Comparison of ENCODE assay signal across 10 cellular contexts in the genomic region with DNA sequence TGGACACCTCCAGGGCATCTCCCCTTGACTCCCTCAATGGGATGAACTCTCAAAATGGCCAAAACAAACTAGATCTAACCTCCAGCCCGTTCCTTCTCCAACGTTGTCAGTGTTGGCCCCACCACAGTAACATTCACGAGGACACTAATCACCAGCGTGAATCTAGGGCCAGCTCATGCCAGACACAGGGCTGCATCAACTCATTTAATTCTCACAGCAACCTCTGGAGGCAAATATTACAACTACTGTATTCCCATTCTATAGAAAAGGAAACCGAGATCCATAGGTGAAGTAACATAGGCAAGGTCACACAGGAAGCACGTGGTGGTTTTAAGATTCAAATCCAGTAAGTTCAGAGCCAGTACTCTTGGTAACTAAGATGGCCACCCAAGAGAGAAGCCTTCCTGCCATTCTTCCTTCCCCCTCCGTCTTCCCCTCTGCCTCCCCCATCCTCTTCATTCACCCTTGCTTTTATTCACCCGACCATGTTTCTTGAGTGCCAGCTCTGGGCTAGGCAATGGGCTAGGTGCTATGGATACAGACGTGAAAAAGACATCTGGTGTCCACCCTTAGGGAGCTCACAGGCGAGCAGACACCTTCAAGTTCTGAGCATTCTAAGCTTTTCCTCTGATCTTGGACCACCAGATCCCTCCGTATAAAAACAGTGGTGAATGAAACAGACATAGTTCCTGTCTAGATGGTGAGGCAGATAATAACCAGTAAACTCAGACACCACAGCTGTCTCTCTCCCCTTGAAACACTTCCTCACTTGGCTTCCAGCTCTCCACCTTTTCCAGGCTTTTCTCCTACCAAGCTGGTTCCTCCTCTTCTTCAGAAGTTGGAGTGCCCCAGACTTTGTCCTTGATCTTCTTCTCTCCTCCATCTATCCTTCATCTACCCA. TPM values are rescaled to one million over a fixed set of nuclear protein-coding genes. Genes with fewer than 3 reads are reported as not detected.
A peak's percentile ranks its signal among the peaks of the same experiment; 100 is the strongest.
DNase-seq lines count a peak whose midpoint lies in the region; ATAC-seq and TF ChIP-seq lines count a peak whose summit lies in the region.
"Had no signal": no experiment of that assay in that cellular context is flagged by ENCODE, and none has a peak within 500 bp of the region (broad histone marks: within the 10 kb centered on the region; RNA-seq: fewer than 3 reads in every experiment).

No MANE protein-coding gene starts in this region.

- TF ChIP-seq POLR2A in esophagus muscularis mucosa (IDR thresholded peaks at IDR 0.05; ENCODE audit: low read depth) = no peak

- H3K9ac ChIP-seq in NT2/D1 (ENCODE audit: insufficient read length, low read depth) = peak overlapping the region; percentile 21

- intact Hi-C loops in esophagus muscularis mucosa (cut with DNase I) = loop anchor here (10.0 kb wide), 1 partner anchor 75 kb away; no protein-coding TSS in a partner anchor

- no peaks in the 10 kb centered on the region for H3K36me3 ChIP-seq in NT2/D1 (ENCODE audit: insufficient read depth, insufficient read length, low read length)
- H3K36me3 ChIP-seq in esophagus muscularis mucosa = peaks cover 0 to 4% (median 0%) of the 10 kb centered on the region in 4 donors

- H3K9me3 ChIP-seq in NT2/D1 (ENCODE audit: insufficient read depth, low read length) (no peaks in the 10 kb centered on the region), esophagus muscularis mucosa (no peaks in the 10 kb centered on the region)

- H3K27me3 Mint-ChIP-seq in activated T-cell treated with anti-CD3 and anti-CD28 coated beads, Interleukin-2, amount 50 U/mL, for 24 hours = peaks cover 86% of the 10 kb centered on the region
- peaks cover 66 to 80% of the 10 kb centered on the region in 2 donors for H3K27me3 Mint-ChIP-seq in stimulated activated naive B cell treated with anti-CD40 and anti-IgM and Interleukin-4, amounts not matched to agents 10 μg/mL and 1 μg/mL and 100 μg/mL, for 72 hours

- no peaks in the 10 kb centered on the region for H3K36me3 Mint-ChIP-seq in activated T-cell treated with anti-CD3 and anti-CD28 coated beads, Interleukin-2, amount 50 U/mL, for 24 hours (ENCODE audit: low read depth)
- peaks cover 2 to 3% of the 10 kb centered on the region in 2 donors for H3K36me3 Mint-ChIP-seq in stimulated activated naive B cell treated with anti-CD40 and anti-IgM and Interleukin-4, amounts not matched to agents 10 μg/mL and 1 μg/mL and 100 μg/mL, for 72 hours

- H3K27me3 ChIP-seq in NT2/D1 (ENCODE audit: insufficient read depth, insufficient read length) = peaks cover 11% of the 10 kb centered on the region
- H3K27me3 ChIP-seq in esophagus muscularis mucosa = peaks cover 4 to 98% (median 38%) of the 10 kb centered on the region in 4 donors

- TF ChIP-seq EP300 in esophagus muscularis mucosa (IDR thresholded peaks at IDR 0.05) = no peak

- H3K4me1 Mint-ChIP-seq in activated T-cell treated with anti-CD3 and anti-CD28 coated beads, Interleukin-2, amount 50 U/mL, for 24 hours (ENCODE audit: low read depth) = peaks cover 19% of the 10 kb centered on the region
- H3K4me1 Mint-ChIP-seq in stimulated activated naive B cell treated with anti-CD40 and anti-IgM and Interleukin-4, amounts not matched to agents 10 μg/mL and 1 μg/mL and 100 μg/mL, for 72 hours = peaks cover 21 to 30% of the 10 kb centered on the region in 2 donors

- no peak for DNase-seq in activated T-cell treated with anti-CD3 and anti-CD28 coated beads, Interleukin-2, amount 50 U/mL, for 24 hours
- no peak for DNase-seq in activated T-cell treated with anti-CD3 and anti-CD28 coated beads, Interleukin-2, amount 50 U/mL, for 1 hour
- DNase-seq in NT2/D1 (ENCODE audit: low read depth, low spot score) (no peak), esophagus muscularis mucosa (ENCODE audit: extremely low spot score) (no peak), NCI-H526 treated with DMSO at 0.1 percent for 48 hours (lab: John Stamatoyannopoulos, UW) (no peak), cerebellar nuclear complex (lab: John Stamatoyannopoulos, UW) (no peak)
- DNase-seq in stimulated activated naive B cell treated with anti-CD40 and anti-IgM and Interleukin-4, amounts not matched to agents 10 μg/mL and 1 μg/mL and 100 μg/mL, for 72 hours = no peak
- DNase-seq: MV-4-11 had no signal

- 34% methylated on average over 11 of the region's 11 CpGs for WGBS in esophagus muscularis mucosa

- H3K9me3 Mint-ChIP-seq in activated T-cell treated with anti-CD3 and anti-CD28 coated beads, Interleukin-2, amount 50 U/mL, for 24 hours = no peaks in the 10 kb centered on the region
- no peaks in the 10 kb centered on the region for H3K9me3 Mint-ChIP-seq in stimulated activated naive B cell treated with anti-CD40 and anti-IgM and Interleukin-4, amounts not matched to agents 10 μg/mL and 1 μg/mL and 100 μg/mL, for 72 hours

- peak overlapping the region; percentile 34 for H3K4me3 ChIP-seq in NT2/D1 (ENCODE audit: insufficient read length, low read depth)
- peak overlapping the region; percentile 51 to 64 (median 54) for H3K4me3 ChIP-seq in esophagus muscularis mucosa

- no peak overlapping the region for H3K27ac ChIP-seq in esophagus muscularis mucosa (replicated peaks in 1 of 4)

- ATAC-seq in stimulated activated naive B cell treated with anti-CD40 and anti-IgM and Interleukin-4, amounts not matched to agents 10 μg/mL and 1 μg/mL and 100 μg/mL, for 72 hours (replicated peaks) = no peak
- ATAC-seq in HG03439 (IDR thresholded peaks at IDR 0.05; ENCODE audit: unreplicated experiment) = no peak

- H3K27ac Mint-ChIP-seq in activated T-cell treated with anti-CD3 and anti-CD28 coated beads, Interleukin-2, amount 50 U/mL, for 24 hours = no peak overlapping the region
- no peak overlapping the region for H3K27ac Mint-ChIP-seq in stimulated activated naive B cell treated with anti-CD40 and anti-IgM and Interleukin-4, amounts not matched to agents 10 μg/mL and 1 μg/mL and 100 μg/mL, for 72 hours

- peak overlapping the region; percentile 74 for H3K4me3 Mint-ChIP-seq in activated T-cell treated with anti-CD3 and anti-CD28 coated beads, Interleukin-2, amount 50 U/mL, for 24 hours
- H3K4me3 Mint-ChIP-seq in stimulated activated naive B cell treated with anti-CD40 and anti-IgM and Interleukin-4, amounts not matched to agents 10 μg/mL and 1 μg/mL and 100 μg/mL, for 72 hours = peak overlapping the region; percentile 86 to 88

- H3K4me1 ChIP-seq in NT2/D1 (ENCODE audit: insufficient read depth, insufficient read length) (peaks cover 4% of the 10 kb centered on the region), esophagus muscularis mucosa (peaks cover 17 to 24% (median 22%) of the 10 kb centered on the region in 4 donors)

- no peak for TF ChIP-seq CTCF in esophagus muscularis mucosa (IDR thresholded peaks at IDR 0.05)

RNA-seq across cellular contexts. Expression of a gene that starts 9.6 kb away (rescaled TPM):
- total RNA-seq in esophagus muscularis mucosa = 10 to 100 TPM in 2 of 4 donors, 1 to 10 TPM in 2; 6.0 to 12.1 (median 10.4) TPM

RNA-seq across cellular contexts. Expression of a gene that starts 32.2 kb away (rescaled TPM):
- 10 to 100 TPM in 2 of 4 donors, 1 to 10 TPM in 2; 7.8 to 36.6 (median 11.4) TPM for total RNA-seq in esophagus muscularis mucosa

RNA-seq across cellular contexts. Expression of a gene that starts 51.9 kb away (rescaled TPM):
- not detected for total RNA-seq in esophagus muscularis mucosa
- total RNA-seq: sciatic nerve had no signal
